In the genomic region with DNA sequence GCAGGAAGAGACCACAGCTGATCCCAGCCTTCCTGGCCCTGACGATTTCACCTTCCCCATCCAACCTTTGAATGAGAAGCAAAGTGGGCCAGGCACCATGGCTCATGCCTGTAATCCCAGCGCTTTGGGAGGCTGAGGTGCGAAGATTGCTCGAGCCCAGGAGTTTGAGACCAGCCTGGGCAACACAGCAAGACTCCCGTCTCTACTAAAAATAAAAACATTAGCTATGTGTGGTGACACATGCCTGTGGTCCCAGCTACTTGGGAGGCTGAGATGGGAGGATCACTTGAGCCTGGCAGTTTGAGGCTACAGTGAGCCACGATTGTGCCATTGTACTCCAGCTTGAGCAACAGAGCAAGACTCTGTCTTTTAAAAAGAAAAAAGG, we compare ENCODE assay signal across 26 cellular contexts. TPM values are rescaled to one million over a fixed set of nuclear protein-coding genes. Genes with fewer than 3 reads are reported as not detected.
DNase-seq lines count a peak whose midpoint lies in the region; ATAC-seq, FAIRE-seq and TF ChIP-seq lines count a peak whose summit lies in the region.
"Had no signal": no experiment of that assay in that cellular context is flagged by ENCODE, and none has a peak within 500 bp of the region (broad histone marks: within the 10 kb centered on the region; RNA-seq: fewer than 3 reads in every experiment).

No MANE protein-coding gene starts in this region.

- POLR2A ChIA-PET in K562 (lab: Yijun Ruan, JAX): interaction anchor here (1.5 kb wide), 1 partner anchor 12 kb away, joined by 3 read pairs; no protein-coding TSS in a partner anchor
- POLR2A ChIA-PET in activated CD8-positive, alpha-beta T cell treated with anti-CD3 and anti-CD28 coated beads, Interleukin-2, amount 10 ng/mL, durations not matched to agents 7 days and 5 days (lab: Charles Lee): no interaction called here

- no peak overlapping the region for H3K4me2 ChIP-seq in K562 (ENCODE audit: insufficient read depth, low read length)
- no peak overlapping the region for H3K4me2 ChIP-seq in hepatocyte
- H3K4me2 ChIP-seq: PC-9 had no signal

- no peaks in the 10 kb centered on the region for H3K9me1 ChIP-seq in K562 (ENCODE audit: control insufficient read depth, insufficient read depth, low read length)

- H3K27ac ChIP-seq in left ventricle myocardium inferior (replicated peaks): peak overlapping the region; percentile 84
- H3K27ac ChIP-seq in K562 (ENCODE audit: extremely low read depth, low read depth, low read length): no peak overlapping the region
- H3K27ac ChIP-seq in psoas muscle: peak overlapping the region; percentile 95
- H3K27ac ChIP-seq in hepatocyte: no peak overlapping the region
- H3K27ac ChIP-seq: PC-9 had no signal

- CTCF ChIA-PET in K562 (lab: Yijun Ruan, JAX; ENCODE audit: low intra/inter-chr PET ratio): no interaction called here
- CTCF ChIA-PET in activated CD8-positive, alpha-beta T cell treated with anti-CD3 and anti-CD28 coated beads, Interleukin-2, amount 10 ng/mL, durations not matched to agents 7 days and 5 days (lab: Charles Lee): no interaction called here

- no peak for TF ChIP-seq EP300 in K562 (IDR thresholded peaks at IDR 0.05; ENCODE audit: low read length)

- H3K27me3 Mint-ChIP-seq in activated CD8-positive, alpha-beta T cell treated with anti-CD3 and anti-CD28 coated beads, Interleukin-2, amount 10 ng/mL, durations not matched to agents 7 days and 5 days (ENCODE audit: low read depth): peaks cover 7% of the 10 kb centered on the region
- H3K27me3 Mint-ChIP-seq: CD4-positive, alpha-beta T cell had no signal

- no peaks in the 10 kb centered on the region for H4K20me1 ChIP-seq in K562 (replicated peaks; ENCODE audit: control insufficient read depth, insufficient read depth, low read length)
- no peaks in the 10 kb centered on the region for H4K20me1 ChIP-seq in hepatocyte (ENCODE audit: insufficient read depth, poor library complexity, severe bottlenecking)

- in situ Hi-C loops in K562 (cut with MboI): no loop called here

- DNase-seq in left ventricle myocardium inferior (no peak), left ventricle myocardium superior (no peak), K562 (ENCODE audit: extremely low read depth in 1 of 4, low spot score in 3 of 4) (no peak), psoas muscle (no peak), hepatocyte (ENCODE audit: low spot score) (no peak), SIG-M5 (lab: John Stamatoyannopoulos, UW) (no peak)
- no peak for DNase-seq in activated CD8-positive, alpha-beta T cell treated with anti-CD3 and anti-CD28 coated beads, Interleukin-2, amount 10 ng/mL, durations not matched to agents 7 days and 5 days
- DNase-seq: 8988T; ACHN; BE2C; CD4-positive, alpha-beta T cell; GDM1; GOT3; KG1; MM.1S; NCI-H1092; NCI-H1417 treated with DMSO at 0.1 percent for 48 hours; NCI-H1694 treated with DMSO at 0.1 percent for 48 hours; NCI-H2081; NCI-H2227 treated with DMSO at 0.1 percent for 48 hours; NCI-H526 treated with DMSO at 0.1 percent for 48 hours; PC-9; Right ventricle myocardium superior had no signal

- intact Hi-C loops in left ventricle myocardium inferior (cut with micrococcal nuclease): no loop called here
- intact Hi-C loops in left ventricle myocardium superior (cut with micrococcal nuclease): no loop called here
- intact Hi-C loops in K562 (cut with micrococcal nuclease): no loop called here
- intact Hi-C loops in psoas muscle (cut with DNase I): no loop called here

- TF ChIP-seq POLR2A in K562 (conservative IDR thresholded peaks at IDR 0.05): no peak

- H3K36me3 Mint-ChIP-seq in activated CD8-positive, alpha-beta T cell treated with anti-CD3 and anti-CD28 coated beads, Interleukin-2, amount 10 ng/mL, durations not matched to agents 7 days and 5 days (ENCODE audit: low read depth): no peaks in the 10 kb centered on the region

- WGBS in K562 (ENCODE audit: insufficient coverage, low coverage, missing lambda C conversion rate): 40% methylated on average over 6 of the region's 6 CpGs
- 71 to 82% (median 77%) methylated on average over 6 of the region's 6 CpGs for WGBS in psoas muscle, 3 donors
- 89% methylated on average over 6 of the region's 6 CpGs for whole genome bisulfite sequencing in hepatocyte (ENCODE audit: low lambda C conversion rate, missing lambda C conversion rate)

- no peaks in the 10 kb centered on the region for H3K9me3 ChIP-seq in left ventricle myocardium inferior (replicated peaks)
- H3K9me3 ChIP-seq in K562 (replicated peaks; ENCODE audit: control insufficient read depth, insufficient read depth, low read depth, low read length): no peaks in the 10 kb centered on the region
- no peaks in the 10 kb centered on the region for H3K9me3 ChIP-seq in psoas muscle
- H3K9me3 ChIP-seq in hepatocyte (ENCODE audit: low read depth): no peaks in the 10 kb centered on the region
- H3K9me3 ChIP-seq: BE2C, HAP-1 had no signal

- peaks cover 2% of the 10 kb centered on the region for H3K27me3 ChIP-seq in left ventricle myocardium inferior (ENCODE audit: low read depth)
- H3K27me3 ChIP-seq in K562 (ENCODE audit: control insufficient read depth in 2 of 2, insufficient read depth in 2 of 2, low read length in 2 of 2): no peaks in the 10 kb centered on the region
- H3K27me3 ChIP-seq in psoas muscle (ENCODE audit: insufficient read depth in 3 of 3, low read length in 2 of 3): no peaks in the 10 kb centered on the region
- H3K27me3 ChIP-seq in hepatocyte: no peaks in the 10 kb centered on the region
- H3K27me3 ChIP-seq: BE2C had no signal

- H3K4me1 Mint-ChIP-seq in activated CD8-positive, alpha-beta T cell treated with anti-CD3 and anti-CD28 coated beads, Interleukin-2, amount 10 ng/mL, durations not matched to agents 7 days and 5 days (ENCODE audit: low read depth): peaks cover 12% of the 10 kb centered on the region

- no peaks in the 10 kb centered on the region for H3K9me3 Mint-ChIP-seq in activated CD8-positive, alpha-beta T cell treated with anti-CD3 and anti-CD28 coated beads, Interleukin-2, amount 10 ng/mL, durations not matched to agents 7 days and 5 days (ENCODE audit: insufficient read depth)
- H3K9me3 Mint-ChIP-seq: CD4-positive, alpha-beta T cell had no signal

- no peak overlapping the region for H3K4me3 Mint-ChIP-seq in activated CD8-positive, alpha-beta T cell treated with anti-CD3 and anti-CD28 coated beads, Interleukin-2, amount 10 ng/mL, durations not matched to agents 7 days and 5 days
- H3K4me3 Mint-ChIP-seq: CD4-positive, alpha-beta T cell had no signal

- no peaks in the 10 kb centered on the region for H3K36me3 ChIP-seq in left ventricle myocardium inferior
- H3K36me3 ChIP-seq in K562 (ENCODE audit: control insufficient read depth, insufficient read depth, low read length): no peaks in the 10 kb centered on the region
- H3K36me3 ChIP-seq in psoas muscle (ENCODE audit: insufficient read depth in 1 of 2, low read depth in 1 of 2): no peaks in the 10 kb centered on the region
- no peaks in the 10 kb centered on the region for H3K36me3 ChIP-seq in hepatocyte (replicated peaks; ENCODE audit: insufficient read depth, low read depth)
- H3K36me3 ChIP-seq: BE2C, HAP-1 had no signal

- H3K9ac ChIP-seq in K562 (ENCODE audit: insufficient read depth in 1 of 2, low read depth in 2 of 2, low read length in 2 of 2): peak overlapping the region in 1 of 2 experiments; percentile 74; a peak in 1 of 4 replicates

- H3K9me2 ChIP-seq in hepatocyte (replicated peaks; ENCODE audit: insufficient read depth): no peaks in the 10 kb centered on the region

- H2AFZ ChIP-seq in K562 (ENCODE audit: low read depth, low read length): no peak overlapping the region
- H2AFZ ChIP-seq in hepatocyte: no peak overlapping the region
- H2AFZ ChIP-seq: PC-9 had no signal

- no peak overlapping the region for H3K4me3 ChIP-seq in left ventricle myocardium inferior
- H3K4me3 ChIP-seq in K562: no peak overlapping the region
- H3K4me3 ChIP-seq in psoas muscle: no peak overlapping the region
- no peak overlapping the region for H3K4me3 ChIP-seq in hepatocyte
- H3K4me3 ChIP-seq: GM12878, HAP-1, PC-9 had no signal

- BruUV-seq in K562 (replicated peaks; lab: Mats Ljungman, UMichigan): no TSS peak

- H3K79me2 ChIP-seq in K562 (ENCODE audit: control insufficient read depth, insufficient read depth, low read length) (no peaks in the 10 kb centered on the region), hepatocyte (no peaks in the 10 kb centered on the region)

- ATAC-seq in left ventricle myocardium superior: no peak
- ATAC-seq in K562: no peak
- no peak for ATAC-seq in psoas muscle
- no peak for ATAC-seq in activated CD8-positive, alpha-beta T cell treated with anti-CD3 and anti-CD28 coated beads, Interleukin-2, amount 10 ng/mL, durations not matched to agents 7 days and 5 days
- ATAC-seq: GM12878 had no signal

- H3K4me1 ChIP-seq in left ventricle myocardium inferior (peaks cover 38% of the 10 kb centered on the region), K562 (replicated peaks in 1 of 2; ENCODE audit: control insufficient read depth in 2 of 2, insufficient read depth in 2 of 2, low read length in 2 of 2) (peaks cover 11 to 71% of the 10 kb centered on the region in 2 experiments; a peak in 4 of 5 replicates), psoas muscle (peaks cover 59% of the 10 kb centered on the region), hepatocyte (ENCODE audit: insufficient read depth) (peaks cover 41% of the 10 kb centered on the region)
- H3K4me1 ChIP-seq: HAP-1 had no signal

- FAIRE-seq in K562 (lab: Jason Lieb, UNC): no peak
- FAIRE-seq: GM12878, HTR-8/SVneo had no signal

- H3K27ac Mint-ChIP-seq in activated CD8-positive, alpha-beta T cell treated with anti-CD3 and anti-CD28 coated beads, Interleukin-2, amount 10 ng/mL, durations not matched to agents 7 days and 5 days: no peak overlapping the region
- H3K27ac Mint-ChIP-seq: CD4-positive, alpha-beta T cell had no signal

- no peak for TF ChIP-seq CTCF in left ventricle myocardium inferior (IDR thresholded peaks at IDR 0.05; ENCODE audit: borderline replicate concordance)
- TF ChIP-seq CTCF in K562 (IDR thresholded peaks at IDR 0.05 in 2 of 3, conservative IDR thresholded peaks at IDR 0.05 in 1 of 3; ENCODE audit: insufficient read depth in 2 of 3, low read depth in 1 of 3, low read length in 3 of 3): no peak
- TF ChIP-seq CTCF in psoas muscle (IDR thresholded peaks at IDR 0.05): no peak
- TF ChIP-seq CTCF in hepatocyte (IDR thresholded peaks at IDR 0.05; ENCODE audit: poor library complexity): no peak

- no peak for TF ChIP-seq RAD21 in K562 (CRISPR knock-in tag; conservative IDR thresholded peaks at IDR 0.05 in 1 of 2, IDR thresholded peaks at IDR 0.05 in 1 of 2)

RNA-seq across cellular contexts. Expression of gene SLC38A10, which starts 30.9 kb away (rescaled TPM):
- 50.1 TPM for total RNA-seq in left ventricle myocardium inferior
- total RNA-seq in left ventricle myocardium superior: 46.6 TPM
- total RNA-seq in K562 (2011; cell fraction: chromatin; rRNA removed; ENCODE audit: low replicate concordance): 96.2 and 235 TPM in 2 replicates
- 109 and 114 TPM in 2 replicates for total RNA-seq in K562 (2011; cell fraction: nucleolus; rRNA removed)
- total RNA-seq in K562 (2011; cell fraction: nucleoplasm; rRNA removed): 104 and 132 TPM in 2 replicates
- total RNA-seq in K562 (2014; rRNA removed): 35.6 and 35.8 TPM in 2 replicates
- total RNA-seq in K562 (2014; rRNA removed; fragmentation: Illumina TruSeq; extraction: Trizol): 4.3 and 5.2 TPM in 2 replicates
- 15.5 and 16.1 TPM in 2 replicates for total RNA-seq in K562 (2015; rRNA removed; fragmentation: Illumina TruSeq; extraction: Trizol)
- 52.8 and 54.2 TPM in 2 replicates for total RNA-seq in K562 (2021)
- 13.1 and 18.0 TPM in 2 replicates for polyA plus RNA-seq in K562 (2011; rRNA removed)
- 18.4 and 29.4 TPM in 2 replicates for polyA plus RNA-seq in K562 (2011; cell fraction: cytosol; rRNA removed)
- polyA plus RNA-seq in K562 (2011; cell fraction: nucleus; rRNA removed): 50.2 and 67.4 TPM in 2 replicates
- polyA plus RNA-seq in K562 (2012): 38.9 and 86.6 TPM in 2 replicates
- polyA plus RNA-seq in K562 (2014; fragmentation: Illumina TruSeq; extraction: Trizol): 13.8 and 24.0 TPM in 2 replicates
- under 1 TPM; 0.45 to 0.92 TPM for polyA plus RNA-seq in K562 (2014; fragmentation: Nextera tagmentation; extraction: Ambion mirVana)
- polyA plus RNA-seq in K562 (2014; rRNA removed): 31.7 and 32.1 TPM in 2 replicates
- polyA minus RNA-seq in K562 (2011; rRNA and poly(A)+ RNA removed): 16.9 and 24.8 TPM in 2 replicates
- 54.3 and 65.3 TPM in 2 replicates for polyA minus RNA-seq in K562 (2011; cell fraction: cytosol; rRNA and poly(A)+ RNA removed)
- polyA minus RNA-seq in K562 (2011; cell fraction: nucleus; rRNA and poly(A)+ RNA removed): 28.7 and 33.2 TPM in 2 replicates
- 10 to 100 TPM; 16.7 to 23.9 (median 18.6) TPM for total RNA-seq in psoas muscle
- 10 to 100 TPM; 16.9 to 40.6 (median 33.0) TPM for polyA plus RNA-seq in psoas muscle
- 71.3 and 91.4 TPM in 2 replicates for total RNA-seq in hepatocyte
- polyA plus RNA-seq in hepatocyte: 123 and 124 TPM in 2 replicates
- total RNA-seq in activated CD8-positive, alpha-beta T cell treated with anti-CD3 and anti-CD28 coated beads, Interleukin-2, amount 10 ng/mL, durations not matched to agents 7 days and 5 days: 10 to 100 TPM; 78.5 to 83.5 TPM

Comparison
In these comparisons a context has a peak if more than half of its experiments do, and no peak if none do; other contexts are left out.
1. H3K27ac ChIP-seq: peak in left ventricle myocardium inferior (single experiment) and psoas muscle (single experiment); none in K562 (single experiment) and hepatocyte (single experiment).